Comparison of ENCODE assay signal across 8 cellular contexts in the genomic region with DNA sequence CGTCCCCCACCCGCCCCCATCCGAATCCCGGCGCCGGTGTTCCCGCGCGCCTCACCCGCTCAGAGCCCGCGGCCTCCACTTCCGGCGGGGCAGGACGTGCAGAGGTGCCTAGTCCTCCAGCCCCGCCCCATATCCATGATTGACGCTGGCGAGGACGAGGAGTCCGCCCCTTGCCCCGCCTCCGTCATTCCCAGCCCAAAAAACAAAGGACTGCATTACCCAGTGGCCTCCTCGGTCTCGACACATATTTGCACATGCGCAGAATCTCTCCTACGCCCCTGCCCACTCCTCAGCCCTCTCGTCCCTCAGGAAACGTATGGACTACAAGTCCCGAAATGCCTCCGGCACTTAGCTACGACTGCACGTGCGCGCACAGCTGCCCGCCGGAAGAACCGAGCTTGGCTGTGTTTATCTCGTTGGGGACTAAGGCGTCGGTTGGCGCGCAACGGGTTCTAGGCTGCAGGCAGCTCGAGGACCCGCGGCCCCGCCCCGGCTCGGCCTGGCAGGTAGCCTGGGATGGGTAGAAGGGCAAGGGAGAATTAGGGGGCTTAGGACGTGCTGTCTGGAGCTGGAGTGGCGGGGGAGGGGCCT. TPM values are rescaled to one million over a fixed set of nuclear protein-coding genes. Genes with fewer than 3 reads are reported as not detected.
DNase-seq lines count a peak whose midpoint lies in the region; ATAC-seq and TF ChIP-seq lines count a peak whose summit lies in the region.

A gene with protein sequence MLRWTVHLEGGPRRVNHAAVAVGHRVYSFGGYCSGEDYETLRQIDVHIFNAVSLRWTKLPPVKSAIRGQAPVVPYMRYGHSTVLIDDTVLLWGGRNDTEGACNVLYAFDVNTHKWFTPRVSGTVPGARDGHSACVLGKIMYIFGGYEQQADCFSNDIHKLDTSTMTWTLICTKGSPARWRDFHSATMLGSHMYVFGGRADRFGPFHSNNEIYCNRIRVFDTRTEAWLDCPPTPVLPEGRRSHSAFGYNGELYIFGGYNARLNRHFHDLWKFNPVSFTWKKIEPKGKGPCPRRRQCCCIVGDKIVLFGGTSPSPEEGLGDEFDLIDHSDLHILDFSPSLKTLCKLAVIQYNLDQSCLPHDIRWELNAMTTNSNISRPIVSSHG (plus strand): TSS at position 407 of the 591 bp plus-strand sequence. CDS start 2,944 bp downstream, outside the sequence.
A gene (minus strand): TSS at position 104 of the 591 bp plus-strand sequence. CDS start 133 bp downstream, outside the sequence.

- ATAC-seq in HG02571 (IDR thresholded peaks at IDR 0.05; ENCODE audit: unreplicated experiment), result peak; percentile 91
- ATAC-seq in gastroesophageal sphincter, result peak; percentile 99

- H3K4me3 ChIP-seq in SK-N-SH (ENCODE audit: low read depth in 2 of 2, low read length in 1 of 2) (peak within 1 kb of the TSS; percentile 47 to 85), gastroesophageal sphincter (peak within 1 kb of the TSS; percentile 63 to 83), neutrophil (ENCODE audit: low read depth in 1 of 2, low read length in 1 of 2) (peak within 1 kb of the TSS; percentile 79 to 86)

- H3F3A ChIP-seq in SK-N-SH (replicated peaks; ENCODE audit: insufficient read depth), result peaks cover 20% of the 10 kb centered on the region

- 1% methylated on average over 29 of the region's 51 CpGs for WGBS in SK-N-SH (ENCODE audit: low lambda C conversion rate)
- WGBS in gastroesophageal sphincter (ENCODE audit: low coverage in 1 of 2), 2 donors, result 0% methylated on average over 3 of the region's 51 CpGs; no CpG with 5 or more reads in 1 of the 2 donors

- TF ChIP-seq EP300 in SK-N-SH (IDR thresholded peaks at IDR 0.05; ENCODE audit: borderline replicate concordance in 1 of 2, low read depth in 1 of 2, low read length in 1 of 2) (no peak), gastroesophageal sphincter (IDR thresholded peaks at IDR 0.05) (no peak)

- no peak for TF ChIP-seq RAD21 in SK-N-SH (IDR thresholded peaks at IDR 0.05; ENCODE audit: low read length)

- H3K4me1 ChIP-seq in SK-N-SH (ENCODE audit: control insufficient read depth in 1 of 2, insufficient read depth in 2 of 2, low read depth in 1 of 2, low read length in 1 of 2) (peaks cover 3 to 36% of the 10 kb centered on the region in 2 experiments; a peak in 3 of 4 replicates), gastroesophageal sphincter (peaks cover 0 to 60% (median 34%) of the 10 kb centered on the region in 3 donors), neutrophil (ENCODE audit: control insufficient read depth in 1 of 2, insufficient read depth in 1 of 2, low read depth in 1 of 2, low read length in 1 of 2) (peaks cover 31 to 33% of the 10 kb centered on the region in 2 experiments)

- H4K20me1 ChIP-seq in SK-N-SH (ENCODE audit: insufficient read depth), result peaks cover 12% of the 10 kb centered on the region; the same call in 1 of the 2 replicates

- H3K27ac ChIP-seq in SK-N-SH (ENCODE audit: low read depth in 2 of 2, low read length in 1 of 2) (peak within 1 kb of the TSS; percentile 57 to 75), gastroesophageal sphincter (peak within 1 kb of the TSS; percentile 57 to 88 (median 87)), neutrophil (peak within 1 kb of the TSS; percentile 82), substantia nigra (ENCODE audit: low read depth, low read length, poor library complexity, severe bottlenecking) (peak within 1 kb of the TSS; percentile 86)

- H3K36me3 ChIP-seq in SK-N-SH (replicated peaks in 1 of 2; ENCODE audit: control insufficient read depth in 1 of 2, insufficient read depth in 2 of 2, low read length in 1 of 2) (peaks cover 28 to 50% of the 10 kb centered on the region in 2 experiments), gastroesophageal sphincter (peaks cover 0 to 58% of the 10 kb centered on the region in 2 donors), neutrophil (peaks cover 54% of the 10 kb centered on the region)

- POLR2A ChIA-PET in SK-N-SH (lab: Yijun Ruan, JAX), result interaction anchor here (1.2 to 2.3 kb wide), 10 partner anchors 14 to 156 kb away, joined by 3 to 12 read pairs (median 6); a partner anchor contains a TSS

- CTCF ChIA-PET in SK-N-SH (lab: Yijun Ruan, JAX), result interaction anchor here (0.6 to 3.6 kb wide), 6 partner anchors 9 to 215 kb away, joined by 3 to 12 read pairs (median 3); a partner anchor contains a TSS

- peak within 1 kb of the TSS; percentile 81 for H2AFZ ChIP-seq in SK-N-SH (ENCODE audit: low read depth)

- peak within 1 kb of the TSS; percentile 92 for H3K4me2 ChIP-seq in SK-N-SH

- DNase-seq in GM04504 (ENCODE audit: low read depth) (peak; percentile 100), NCI-H1048 (lab: John Stamatoyannopoulos, UW) (peak; percentile 99), SK-N-SH (peak; percentile 98), substantia nigra (lab: John Stamatoyannopoulos, UW) (peak; percentile 88 to 100 (median 99))
- peak; percentile 99 for DNase-seq in activated naive CD4-positive, alpha-beta T cell treated with anti-CD3 and anti-CD28 coated beads, Interleukin-2, amount 50 U/mL, for 16 hours

- H3K9ac ChIP-seq in SK-N-SH, result peak within 1 kb of the TSS; percentile 80

- peak in 1 of 2 donors; percentile 34 for TF ChIP-seq POLR2A in gastroesophageal sphincter (IDR thresholded peaks at IDR 0.05)

- H3K79me2 ChIP-seq in SK-N-SH (ENCODE audit: insufficient read depth), result peaks cover 71% of the 10 kb centered on the region

- no peaks in the 10 kb centered on the region for H3K9me2 ChIP-seq in SK-N-SH

- TF ChIP-seq CTCF in SK-N-SH (IDR thresholded peaks at IDR 0.05), result no peak
- TF ChIP-seq CTCF in gastroesophageal sphincter (IDR thresholded peaks at IDR 0.05), result no peak
- TF ChIP-seq CTCF in neutrophil (IDR thresholded peaks at IDR 0.05), result no peak

- H3K9me3 ChIP-seq in SK-N-SH, result no peaks in the 10 kb centered on the region
- no peaks in the 10 kb centered on the region for H3K9me3 ChIP-seq in gastroesophageal sphincter
- no peaks in the 10 kb centered on the region for H3K9me3 ChIP-seq in neutrophil

- no peaks in the 10 kb centered on the region for H3K27me3 ChIP-seq in SK-N-SH (ENCODE audit: insufficient read depth)
- no peaks in the 10 kb centered on the region for H3K27me3 ChIP-seq in gastroesophageal sphincter
- no peaks in the 10 kb centered on the region for H3K27me3 ChIP-seq in neutrophil

TF ChIP-seq in SK-N-SH, 30 proteins besides CTCF, POLR2A, EP300 and RAD21 (continues in another document):
- TF ChIP-seq POLR2AphosphoS5 (IDR thresholded peaks at IDR 0.05; ENCODE audit: low read depth, low read length) (no peak; the same call in 1 of the 2 replicates), CHD2 (IDR thresholded peaks at IDR 0.05; ENCODE audit: low read length, partially characterized antibody) (peak; percentile 50), EZH2phosphoT487 (IDR thresholded peaks at IDR 0.05; ENCODE audit: borderline replicate concordance, low read depth) (no peak), RXRA (IDR thresholded peaks at IDR 0.05; ENCODE audit: borderline replicate concordance, low read depth) (no peak), SMC3 (IDR thresholded peaks at IDR 0.05; ENCODE audit: low read depth, low read length) (no peak), JUND (IDR thresholded peaks at IDR 0.05) (no peak), RCOR1 (IDR thresholded peaks at IDR 0.05; ENCODE audit: low read length) (no peak; the same call in 1 of the 2 replicates), TEAD4 (IDR thresholded peaks at IDR 0.05; ENCODE audit: borderline replicate concordance, insufficient read depth) (no peak), NRF1 (IDR thresholded peaks at IDR 0.05; ENCODE audit: low read depth, low read length) (peak; percentile 75), SIN3A (IDR thresholded peaks at IDR 0.05; ENCODE audit: borderline replicate concordance, low read depth, low read length) (peak; percentile 15; the same call in 1 of the 2 replicates), GATA2 (CRISPR knock-in tag; IDR thresholded peaks at IDR 0.05) (no peak; the same call in 1 of the 2 replicates), MXI1 (IDR thresholded peaks at IDR 0.05; ENCODE audit: low read depth, low read length) (peak; percentile 92), NFIC (IDR thresholded peaks at IDR 0.05; ENCODE audit: borderline replicate concordance) (no peak; the same call in 1 of the 2 replicates), RFX5 (IDR thresholded peaks at IDR 0.05; ENCODE audit: low read length) (no peak)
- TF ChIP-seq, protein P1, sequence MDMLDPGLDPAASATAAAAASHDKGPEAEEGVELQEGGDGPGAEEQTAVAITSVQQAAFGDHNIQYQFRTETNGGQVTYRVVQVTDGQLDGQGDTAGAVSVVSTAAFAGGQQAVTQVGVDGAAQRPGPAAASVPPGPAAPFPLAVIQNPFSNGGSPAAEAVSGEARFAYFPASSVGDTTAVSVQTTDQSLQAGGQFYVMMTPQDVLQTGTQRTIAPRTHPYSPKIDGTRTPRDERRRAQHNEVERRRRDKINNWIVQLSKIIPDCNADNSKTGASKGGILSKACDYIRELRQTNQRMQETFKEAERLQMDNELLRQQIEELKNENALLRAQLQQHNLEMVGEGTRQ (IDR thresholded peaks at IDR 0.05; ENCODE audit: borderline replicate concordance, low read depth, low read length), result 0 out of 2 replicates have a peak, but pooled peaks have one; percentile 23
- TF ChIP-seq, protein P2, sequence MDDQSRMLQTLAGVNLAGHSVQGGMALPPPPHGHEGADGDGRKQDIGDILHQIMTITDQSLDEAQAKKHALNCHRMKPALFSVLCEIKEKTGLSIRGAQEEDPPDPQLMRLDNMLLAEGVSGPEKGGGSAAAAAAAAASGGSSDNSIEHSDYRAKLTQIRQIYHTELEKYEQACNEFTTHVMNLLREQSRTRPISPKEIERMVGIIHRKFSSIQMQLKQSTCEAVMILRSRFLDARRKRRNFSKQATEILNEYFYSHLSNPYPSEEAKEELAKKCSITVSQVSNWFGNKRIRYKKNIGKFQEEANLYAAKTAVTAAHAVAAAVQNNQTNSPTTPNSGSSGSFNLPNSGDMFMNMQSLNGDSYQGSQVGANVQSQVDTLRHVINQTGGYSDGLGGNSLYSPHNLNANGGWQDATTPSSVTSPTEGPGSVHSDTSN (IDR thresholded peaks at IDR 0.05), result peak; percentile 99

RNA-seq across cellular contexts. Expression of the first gene that starts in this region (rescaled TPM):
- 59.1 and 74.1 TPM in 2 replicates for polyA plus RNA-seq in SK-N-SH (2012; rRNA removed)
- 40.6 and 64.1 TPM in 2 replicates for polyA plus RNA-seq in SK-N-SH (2012; cell fraction: cytosol; rRNA removed)
- 71.5 and 81.1 TPM in 2 replicates for polyA plus RNA-seq in SK-N-SH (2012; cell fraction: nucleus; rRNA removed)
- total RNA-seq in gastroesophageal sphincter, result 100 to 1,000 TPM in 3 of 4 donors, 10 to 100 TPM in 1; 96.9 to 145 (median 129) TPM

RNA-seq across cellular contexts. Expression of the second gene that starts in this region (rescaled TPM):
- polyA plus RNA-seq in SK-N-SH (2012; rRNA removed), result 160 and 171 TPM in 2 replicates
- polyA plus RNA-seq in SK-N-SH (2012; cell fraction: cytosol; rRNA removed), result 166 and 180 TPM in 2 replicates
- polyA plus RNA-seq in SK-N-SH (2012; cell fraction: nucleus; rRNA removed), result 43.4 and 49.5 TPM in 2 replicates
- 10 to 100 TPM; 56.0 to 62.1 (median 58.3) TPM for total RNA-seq in gastroesophageal sphincter

Comparison
In these comparisons a context has a peak if more than half of its experiments do, and no peak if none do; other contexts are left out.
1. Peak in every context shown above with its lines: DNase-seq, ATAC-seq, H3K4me3 ChIP-seq and H3K27ac ChIP-seq.